Comparison of ENCODE assay signal across 8 cellular contexts in the genomic region with DNA sequence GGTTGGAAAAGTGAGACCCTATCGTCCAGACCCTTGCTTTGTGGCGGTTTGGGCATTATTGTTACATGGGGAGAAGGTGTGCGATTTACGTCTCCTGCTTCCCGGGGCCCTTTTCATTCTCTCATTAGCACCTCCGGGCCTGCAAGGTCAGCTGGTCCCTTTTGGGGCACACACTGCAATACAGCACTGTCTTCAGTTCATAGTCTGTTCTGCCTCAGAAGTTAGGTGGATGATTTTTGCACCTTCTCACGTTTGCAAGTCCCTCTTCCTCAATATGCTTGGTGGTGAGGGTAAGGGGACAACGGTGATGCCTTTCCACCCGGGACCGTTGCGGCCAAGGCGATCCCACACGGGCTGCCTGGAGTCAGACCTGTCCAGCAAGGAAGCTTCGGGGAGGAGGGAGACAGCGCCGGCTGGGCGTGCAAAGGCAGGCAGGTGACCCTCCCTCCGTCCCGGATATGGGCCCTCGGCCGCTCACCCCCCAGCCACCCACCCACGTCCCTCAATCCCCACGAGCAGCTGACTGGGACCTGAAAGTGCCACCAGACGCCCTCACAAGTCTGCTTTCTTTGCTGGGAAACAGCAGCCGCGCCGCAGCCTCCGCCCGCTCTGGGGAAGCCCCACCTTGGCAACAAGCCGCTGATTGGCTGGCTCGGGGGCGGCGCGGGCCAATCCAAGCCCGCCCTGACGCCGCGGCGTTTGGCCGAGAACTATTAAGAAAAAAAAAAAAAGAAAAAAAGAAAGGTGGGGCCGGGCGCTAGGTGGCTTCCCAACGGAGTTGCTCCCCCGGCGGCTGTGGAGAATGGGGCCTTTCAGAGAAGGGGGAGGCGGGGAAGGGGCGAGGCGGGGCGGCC. TPM values are rescaled to one million over a fixed set of nuclear protein-coding genes. Genes with fewer than 3 reads are reported as not detected.
DNase-seq lines count a peak whose midpoint lies in the region; ATAC-seq and TF ChIP-seq lines count a peak whose summit lies in the region.

No MANE protein-coding gene starts in this region.

- no peak for TF ChIP-seq CTCF in lower lobe of right lung (IDR thresholded peaks at IDR 0.05)

- ATAC-seq in GM19452 (IDR thresholded peaks at IDR 0.05; ENCODE audit: unreplicated experiment) (peak; percentile 71), HG03575 (IDR thresholded peaks at IDR 0.05; ENCODE audit: extremely low read depth, insufficient number of reproducible peaks, low FRiP score, unreplicated experiment) (peak; percentile 31), lower lobe of right lung (peak; percentile 93 to 94)

- H3K27me3 Mint-ChIP-seq in activated CD4-positive, alpha-beta memory T cell treated with anti-CD3 and anti-CD28 coated beads, Interleukin-2, amount 10 ng/mL, durations not matched to agents 7 days and 5 days, result no peaks in the 10 kb centered on the region

- peak overlapping the region; percentile 97 for H3K27ac ChIP-seq in lower lobe of right lung

- DNase-seq in CD1c-positive myeloid dendritic cell (ENCODE audit: extremely low spot score) (peak; percentile 96), NCI-H82 (lab: John Stamatoyannopoulos, UW) (peak; percentile 99), ecto neural progenitor cell (ENCODE audit: low spot score) (peak; percentile 97), lower lobe of right lung (peak; percentile 97)
- DNase-seq in activated CD4-positive, alpha-beta memory T cell treated with anti-CD3 and anti-CD28 coated beads, Interleukin-2, amount 10 ng/mL, durations not matched to agents 7 days and 5 days, result peak; percentile 95
- DNase-seq in stimulated activated CD4-positive, alpha-beta T cell treated with anti-CD3 and anti-CD28 coated beads, TNF-alpha, amount 100 ng/mL, for 24 hours (ENCODE audit: low read depth in 3 of 3), result peak; percentile 85 to 93 (median 87)

- POLR2A ChIA-PET in activated CD4-positive, alpha-beta memory T cell treated with anti-CD3 and anti-CD28 coated beads, Interleukin-2, amount 10 ng/mL, durations not matched to agents 7 days and 5 days (lab: Charles Lee), result interaction anchor here (1.3 to 10.2 kb wide), 10 partner anchors 9 to 355 kb away, joined by 4 to 433 read pairs (median 36); a partner anchor contains a TSS

- CTCF ChIA-PET in activated CD4-positive, alpha-beta memory T cell treated with anti-CD3 and anti-CD28 coated beads, Interleukin-2, amount 10 ng/mL, durations not matched to agents 7 days and 5 days (lab: Charles Lee), result interaction anchor here (0.6 to 12.4 kb wide), 19 partner anchors 10 to 161 kb away, joined by 3 to 238 read pairs (median 5); a partner anchor contains a TSS

- H3K4me3 ChIP-seq in lower lobe of right lung, result peak overlapping the region; percentile 61

- no peaks in the 10 kb centered on the region for H3K9me3 Mint-ChIP-seq in activated CD4-positive, alpha-beta memory T cell treated with anti-CD3 and anti-CD28 coated beads, Interleukin-2, amount 10 ng/mL, durations not matched to agents 7 days and 5 days

- peak overlapping the region; percentile 95 for H3K27ac Mint-ChIP-seq in activated CD4-positive, alpha-beta memory T cell treated with anti-CD3 and anti-CD28 coated beads, Interleukin-2, amount 10 ng/mL, durations not matched to agents 7 days and 5 days

- H3K27me3 ChIP-seq in lower lobe of right lung (ENCODE audit: low read depth), result no peaks in the 10 kb centered on the region

- peaks cover 60% of the 10 kb centered on the region for H3K4me1 ChIP-seq in lower lobe of right lung

- no peaks in the 10 kb centered on the region for H3K36me3 Mint-ChIP-seq in activated CD4-positive, alpha-beta memory T cell treated with anti-CD3 and anti-CD28 coated beads, Interleukin-2, amount 10 ng/mL, durations not matched to agents 7 days and 5 days (ENCODE audit: low read depth)

- H3K4me3 Mint-ChIP-seq in activated CD4-positive, alpha-beta memory T cell treated with anti-CD3 and anti-CD28 coated beads, Interleukin-2, amount 10 ng/mL, durations not matched to agents 7 days and 5 days, result peak overlapping the region; percentile 75

- intact Hi-C loops in lower lobe of right lung (cut with DNase I), result no loop called here

- no peaks in the 10 kb centered on the region for H3K9me3 ChIP-seq in lower lobe of right lung

- no peaks in the 10 kb centered on the region for H3K36me3 ChIP-seq in lower lobe of right lung

- peaks cover 65% of the 10 kb centered on the region for H3K4me1 Mint-ChIP-seq in activated CD4-positive, alpha-beta memory T cell treated with anti-CD3 and anti-CD28 coated beads, Interleukin-2, amount 10 ng/mL, durations not matched to agents 7 days and 5 days

RNA-seq across cellular contexts. Expression of a gene that starts 21.7 kb away (rescaled TPM):
- total RNA-seq in activated CD4-positive, alpha-beta memory T cell treated with anti-CD3 and anti-CD28 coated beads, Interleukin-2, amount 10 ng/mL, durations not matched to agents 7 days and 5 days, result 100 to 1,000 TPM; 116 TPM
- 96.7 TPM for total RNA-seq in lower lobe of right lung

RNA-seq across cellular contexts. Expression of a gene that starts 23.9 kb away (rescaled TPM):
- under 1 TPM; 0.23 to 0.45 TPM for total RNA-seq in activated CD4-positive, alpha-beta memory T cell treated with anti-CD3 and anti-CD28 coated beads, Interleukin-2, amount 10 ng/mL, durations not matched to agents 7 days and 5 days
- total RNA-seq in lower lobe of right lung, result 28.9 TPM

Comparison
In these comparisons a context has a peak if more than half of its experiments do, and no peak if none do; other contexts are left out.
1. Peak in every context shown above with its lines: DNase-seq, ATAC-seq, H3K4me3 ChIP-seq and H3K27ac ChIP-seq.
2. ATAC-seq: peak in every context shown above with its lines; median percentile 94 in lower lobe of right lung; 71 in GM19452; 31 in HG03575.
3. RNA of a gene that starts 23.9 kb away (total RNA-seq): 28.9 TPM in lower lobe of right lung (single experiment); 0.23 to 0.45 TPM in activated CD4-positive, alpha-beta memory T cell treated with anti-CD3 and anti-CD28 coated beads, Interleukin-2, amount 10 ng/mL, durations not matched to agents 7 days and 5 days; every median in the first group is over 10 times any median in the second.